Comparison of ENCODE assay signal across 32 cellular contexts in genomic region chr22:44185237-44186120, GRCh38. TPM values are rescaled to one million over a fixed set of nuclear protein-coding genes. Genes with fewer than 3 reads are reported as not detected.
DNase-seq lines count a peak whose midpoint lies in the region; ATAC-seq and TF ChIP-seq lines count a peak whose summit lies in the region.
"Had no signal": no experiment of that assay in that cellular context is flagged by ENCODE, and none has a peak within 500 bp of the region (broad histone marks: within the 10 kb centered on the region; RNA-seq: fewer than 3 reads in every experiment).

No MANE protein-coding gene starts in this region.

- TF ChIP-seq CTCF in glutamatergic neuron (IDR thresholded peaks at IDR 0.05; ENCODE audit: partially characterized antibody, unreplicated experiment) (no peak), sigmoid colon (IDR thresholded peaks at IDR 0.05) (no peak)

- H3K4me1 ChIP-seq in CD8-positive, alpha-beta memory T cell (ENCODE audit: insufficient read depth, low read length): peaks cover 20% of the 10 kb centered on the region
- no peaks in the 10 kb centered on the region for H3K4me1 ChIP-seq in sigmoid colon
- H3K4me1 ChIP-seq: breast epithelium, right lobe of liver, SJCRH30 had no signal

- H3K36me3 ChIP-seq in CD8-positive, alpha-beta memory T cell (ENCODE audit: insufficient read depth, low read length): peaks cover 17% of the 10 kb centered on the region
- no peaks in the 10 kb centered on the region for H3K36me3 ChIP-seq in sigmoid colon
- H3K36me3 ChIP-seq: breast epithelium, MG63, neural progenitor cell, right lobe of liver, SJCRH30, thoracic aorta had no signal

- H3K9me3 Mint-ChIP-seq in activated T-cell treated with anti-CD3 and anti-CD28 coated beads, Interleukin-2, amount 50 U/mL, for 24 hours: no peaks in the 10 kb centered on the region
- H3K9me3 Mint-ChIP-seq in activated T-cell treated with anti-CD3 and anti-CD28 coated beads, Interleukin-2, amount 50 U/mL, for 72 hours: no peaks in the 10 kb centered on the region
- H3K9me3 Mint-ChIP-seq in CD8-positive, alpha-beta memory T cell: no peaks in the 10 kb centered on the region
- H3K9me3 Mint-ChIP-seq in glutamatergic neuron (ENCODE audit: unreplicated experiment): peaks cover 4% of the 10 kb centered on the region
- H3K9me3 Mint-ChIP-seq: neural progenitor cell had no signal

- no peak overlapping the region for H3K27ac ChIP-seq in CD8-positive, alpha-beta memory T cell (ENCODE audit: low read depth, low read length)
- H3K27ac ChIP-seq in sigmoid colon: no peak overlapping the region
- H3K27ac ChIP-seq: breast epithelium, lower lobe of right lung, neural progenitor cell, right lobe of liver, SJCRH30, thoracic aorta had no signal

- ATAC-seq in activated T-cell treated with anti-CD3 and anti-CD28 coated beads, Interleukin-2, amount 50 U/mL, for 72 hours (replicated peaks in 1 of 2): no peak
- ATAC-seq in HG02938 (IDR thresholded peaks at IDR 0.05; ENCODE audit: unreplicated experiment) (no peak), GM18858 (IDR thresholded peaks at IDR 0.05; ENCODE audit: unreplicated experiment) (no peak)
- ATAC-seq: activated CD4-positive, CD25-positive, alpha-beta regulatory T cell treated with anti-CD3 and anti-CD28 coated beads, Interleukin-2, amount 50 U/mL, for 24 hours; HCT116; lower lobe of right lung; mucosa of descending colon; right lobe of liver had no signal

- 80 to 91% methylated on average over 16 of the region's 16 CpGs for WGBS in sigmoid colon, 2 donors

- intact Hi-C loops in sigmoid colon (cut with DNase I): no loop called here

- H3K4me3 Mint-ChIP-seq in activated T-cell treated with anti-CD3 and anti-CD28 coated beads, Interleukin-2, amount 50 U/mL, for 24 hours: no peak overlapping the region
- H3K4me3 Mint-ChIP-seq in activated T-cell treated with anti-CD3 and anti-CD28 coated beads, Interleukin-2, amount 50 U/mL, for 72 hours: no peak overlapping the region
- H3K4me3 Mint-ChIP-seq in CD8-positive, alpha-beta memory T cell: peak overlapping the region in 3 of 7 donors; percentile 29 to 68 (median 59)
- H3K4me3 Mint-ChIP-seq in glutamatergic neuron (ENCODE audit: unreplicated experiment): no peak overlapping the region
- H3K4me3 Mint-ChIP-seq: neural progenitor cell had no signal

- no peak for DNase-seq in activated T-cell treated with anti-CD3 and anti-CD28 coated beads, Interleukin-2, amount 50 U/mL, for 24 hours
- no peak for DNase-seq in activated T-cell treated with anti-CD3 and anti-CD28 coated beads, Interleukin-2, amount 50 U/mL, for 72 hours
- peak in 1 of 5 donors; percentile 27 for DNase-seq in CD8-positive, alpha-beta memory T cell
- DNase-seq in glutamatergic neuron (peak; percentile 9), sigmoid colon (peak; percentile 48), NCI-H446 treated with DMSO at 0.1 percent for 48 hours (lab: John Stamatoyannopoulos, UW) (no peak)
- DNase-seq: activated gamma-delta T cell treated with Interleukin-2 at 50 U/mL for 16 hours; COR-L47; DMS79; effector CD8-positive, alpha-beta T cell; GDM1; islet precursor cell; KG1; lower lobe of right lung; MG63; NCI-H1105 treated with DMSO at 0.1 percent for 48 hours; NCI-H2029 treated with DMSO at 0.1 percent for 48 hours; NCI-H345; NCI-H748 treated with DMSO at 0.1 percent for 48 hours; SJCRH30; stimulated activated naive CD4-positive, alpha-beta T cell had no signal

- CTCF ChIA-PET in CD8-positive, alpha-beta memory T cell (lab: Charles Lee): no interaction called here

- TF ChIP-seq EP300 in sigmoid colon (IDR thresholded peaks at IDR 0.05): no peak

- H3K4me1 Mint-ChIP-seq in activated T-cell treated with anti-CD3 and anti-CD28 coated beads, Interleukin-2, amount 50 U/mL, for 24 hours (ENCODE audit: low read depth): peaks cover 31% of the 10 kb centered on the region
- peaks cover 26% of the 10 kb centered on the region for H3K4me1 Mint-ChIP-seq in activated T-cell treated with anti-CD3 and anti-CD28 coated beads, Interleukin-2, amount 50 U/mL, for 72 hours (ENCODE audit: low read depth)
- H3K4me1 Mint-ChIP-seq in CD8-positive, alpha-beta memory T cell: peaks cover 20 to 46% (median 20%) of the 10 kb centered on the region in 3 donors
- H3K4me1 Mint-ChIP-seq in glutamatergic neuron (ENCODE audit: low read depth, unreplicated experiment): no peaks in the 10 kb centered on the region

- POLR2A ChIA-PET in CD8-positive, alpha-beta memory T cell (lab: Charles Lee): no interaction called here

- peaks cover 37% of the 10 kb centered on the region for H3K36me3 Mint-ChIP-seq in activated T-cell treated with anti-CD3 and anti-CD28 coated beads, Interleukin-2, amount 50 U/mL, for 24 hours (ENCODE audit: low read depth)
- H3K36me3 Mint-ChIP-seq in activated T-cell treated with anti-CD3 and anti-CD28 coated beads, Interleukin-2, amount 50 U/mL, for 72 hours (ENCODE audit: insufficient read depth in 2 of 2): peaks cover 0 to 2% of the 10 kb centered on the region in 2 donors
- H3K36me3 Mint-ChIP-seq in CD8-positive, alpha-beta memory T cell: peaks cover 0 to 47% (median 4%) of the 10 kb centered on the region in 3 donors
- no peaks in the 10 kb centered on the region for H3K36me3 Mint-ChIP-seq in glutamatergic neuron (ENCODE audit: unreplicated experiment)
- H3K36me3 Mint-ChIP-seq: neural progenitor cell had no signal

- H3K27me3 ChIP-seq in CD8-positive, alpha-beta memory T cell (ENCODE audit: insufficient read depth, low read length, poor library complexity, severe bottlenecking): no peaks in the 10 kb centered on the region
- no peaks in the 10 kb centered on the region for H3K27me3 ChIP-seq in sigmoid colon
- H3K27me3 ChIP-seq: MG63, neural progenitor cell, right lobe of liver had no signal

- no peaks in the 10 kb centered on the region for H3K9me3 ChIP-seq in CD8-positive, alpha-beta memory T cell (ENCODE audit: low read length)
- H3K9me3 ChIP-seq in sigmoid colon: no peaks in the 10 kb centered on the region
- H3K9me3 ChIP-seq: breast epithelium, lower lobe of right lung, MG63, mucosa of descending colon, right lobe of liver, SJCRH30, thoracic aorta had no signal

- TF ChIP-seq POLR2A in sigmoid colon (IDR thresholded peaks at IDR 0.05): no peak

- H3K27ac Mint-ChIP-seq in activated T-cell treated with anti-CD3 and anti-CD28 coated beads, Interleukin-2, amount 50 U/mL, for 24 hours: peak overlapping the region; percentile 44
- H3K27ac Mint-ChIP-seq in activated T-cell treated with anti-CD3 and anti-CD28 coated beads, Interleukin-2, amount 50 U/mL, for 72 hours: no peak overlapping the region
- H3K27ac Mint-ChIP-seq in CD8-positive, alpha-beta memory T cell: peak overlapping the region in 6 of 8 donors; percentile 71 to 96 (median 80)
- H3K27ac Mint-ChIP-seq in glutamatergic neuron (ENCODE audit: unreplicated experiment): no peak overlapping the region
- H3K27ac Mint-ChIP-seq: progenitor cell of endocrine pancreas had no signal

- H3K4me3 ChIP-seq in CD8-positive, alpha-beta memory T cell (ENCODE audit: low read length): no peak overlapping the region
- no peak overlapping the region for H3K4me3 ChIP-seq in sigmoid colon
- H3K4me3 ChIP-seq: breast epithelium, lower lobe of right lung, MG63, mucosa of descending colon, neural progenitor cell, right lobe of liver, SJCRH30, thoracic aorta had no signal

- H3K27me3 Mint-ChIP-seq in activated T-cell treated with anti-CD3 and anti-CD28 coated beads, Interleukin-2, amount 50 U/mL, for 24 hours: no peaks in the 10 kb centered on the region
- H3K27me3 Mint-ChIP-seq in activated T-cell treated with anti-CD3 and anti-CD28 coated beads, Interleukin-2, amount 50 U/mL, for 72 hours (ENCODE audit: low read depth): no peaks in the 10 kb centered on the region
- H3K27me3 Mint-ChIP-seq in CD8-positive, alpha-beta memory T cell: no peaks in the 10 kb centered on the region
- peaks cover 4% of the 10 kb centered on the region for H3K27me3 Mint-ChIP-seq in glutamatergic neuron (ENCODE audit: unreplicated experiment)

RNA-seq across cellular contexts. Expression of gene PARVG, which starts 4.8 kb away (rescaled TPM):
- total RNA-seq in activated T-cell treated with anti-CD3 and anti-CD28 coated beads, Interleukin-2, amount 50 U/mL, for 72 hours: 10 to 100 TPM; 74.9 to 81.5 TPM
- 10 to 100 TPM; 56.0 to 57.4 TPM for total RNA-seq in CD8-positive, alpha-beta memory T cell
- polyA plus RNA-seq in CD8-positive, alpha-beta memory T cell: 94.4 TPM
- not detected for total RNA-seq in glutamatergic neuron (ENCODE audit: unreplicated experiment)
- total RNA-seq in sigmoid colon: 10 to 100 TPM in 2 of 4 donors, 1 to 10 TPM in 2; 8.9 to 65.1 (median 12.3) TPM
- 10 to 100 TPM in 1 of 3 donors, 1 to 10 TPM in 2; 3.0 to 42.5 (median 4.4) TPM for polyA plus RNA-seq in sigmoid colon
- total RNA-seq: epithelial cell of proximal tubule, progenitor cell of endocrine pancreas, SJCRH30 had no signal

Comparison
In these comparisons a context has a peak if more than half of its experiments do, and no peak if none do; other contexts are left out.
1. H3K27ac Mint-ChIP-seq: peak in activated T-cell treated with anti-CD3 and anti-CD28 coated beads, Interleukin-2, amount 50 U/mL, for 24 hours (single experiment) and CD8-positive, alpha-beta memory T cell (6 of 8); none in activated T-cell treated with anti-CD3 and anti-CD28 coated beads, Interleukin-2, amount 50 U/mL, for 72 hours (single experiment) and glutamatergic neuron (single experiment).
2. DNase-seq: peak in glutamatergic neuron (single experiment) and sigmoid colon (single experiment); none in activated T-cell treated with anti-CD3 and anti-CD28 coated beads, Interleukin-2, amount 50 U/mL, for 24 hours (single experiment), activated T-cell treated with anti-CD3 and anti-CD28 coated beads, Interleukin-2, amount 50 U/mL, for 72 hours (0 of 2) and NCI-H446 treated with DMSO at 0.1 percent for 48 hours (single experiment).